8 cellular contexts compared by ENCODE assay signal in the genomic region with DNA sequence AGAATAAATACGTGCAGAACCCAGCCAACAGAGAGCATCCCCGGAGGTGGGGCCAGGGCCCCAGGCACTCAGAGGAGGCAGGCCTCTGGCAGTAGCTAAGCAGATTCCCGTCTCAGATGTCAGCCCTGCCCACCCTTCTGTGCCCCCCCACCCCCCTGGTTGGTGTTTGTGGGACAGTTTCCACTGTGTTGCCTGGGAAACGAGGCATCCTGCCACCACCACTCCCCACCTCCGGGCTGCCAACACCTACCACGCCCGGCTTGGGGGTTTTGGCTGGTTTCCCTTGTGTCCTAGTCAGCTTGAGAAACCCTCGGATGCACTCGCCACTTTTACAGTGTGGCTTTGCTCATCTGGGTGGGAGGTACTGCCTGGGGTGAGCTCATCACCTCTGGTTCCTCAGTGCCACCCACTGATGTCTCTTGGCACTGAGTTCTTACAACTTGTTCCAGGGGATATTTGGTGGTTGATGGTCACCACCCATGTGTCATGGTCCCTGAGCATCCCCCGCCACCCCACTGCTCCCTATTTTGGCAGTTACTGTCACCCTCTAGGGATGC.
DNase-seq lines count a peak whose midpoint lies in the region; ATAC-seq lines count a peak whose summit lies in the region.

No MANE protein-coding gene starts in this region.

- DNase-seq in G401 (ENCODE audit: low spot score): peak; percentile 24
- DNase-seq in NCI-H748 treated with DMSO at 0.1 percent for 48 hours (lab: John Stamatoyannopoulos, UW): peak; percentile 87
- peak; percentile 62 to 71 for DNase-seq in activated T-helper 1 cell treated with anti-CD3 and anti-CD28 coated beads, Interleukin-2, amount 50 U/mL, for 16 hours (ENCODE audit: low read depth in 1 of 2, low spot score in 1 of 2)
- DNase-seq in head of caudate nucleus: peak in 27 of 42 donors; percentile 4 to 70 (median 26)
- DNase-seq in stimulated activated CD4-positive, alpha-beta T cell treated with anti-CD3 and anti-CD28 coated beads, Interleukin-4, amount 100 ng/mL, for 1 hour: peak; percentile 73

- ATAC-seq in HG03342 (IDR thresholded peaks at IDR 0.05; ENCODE audit: unreplicated experiment): no peak
- ATAC-seq in GM21723 (IDR thresholded peaks at IDR 0.05; ENCODE audit: unreplicated experiment): no peak
- no peak for ATAC-seq in GM21825 (IDR thresholded peaks at IDR 0.05; ENCODE audit: unreplicated experiment)

- in situ Hi-C loops in G401 (cut with HindIII; ENCODE audit: low sequenced_read_pairs): no loop called here

- intact Hi-C loops in head of caudate nucleus (cut with DNase I): no loop called here

Comparison
In these comparisons a context has a peak if more than half of its experiments do, and no peak if none do; other contexts are left out.
1. DNase-seq: peak in every context shown above with its lines; median percentile 87 in NCI-H748 treated with DMSO at 0.1 percent for 48 hours; 73 in stimulated activated CD4-positive, alpha-beta T cell treated with anti-CD3 and anti-CD28 coated beads, Interleukin-4, amount 100 ng/mL, for 1 hour; 66 in activated T-helper 1 cell treated with anti-CD3 and anti-CD28 coated beads, Interleukin-2, amount 50 U/mL, for 16 hours; 26 in head of caudate nucleus; 24 in G401.